ENCODE assay signal across 4 cellular contexts in genomic region chr1:26645734-26646133, GRCh38.
TF ChIP-seq lines count a peak whose summit lies in the region.

No MANE protein-coding gene starts in this region.

TF ChIP-seq in SK-N-SH, 30 proteins besides CTCF, POLR2A, EP300 and RAD21:
- TF ChIP-seq, protein P1, sequence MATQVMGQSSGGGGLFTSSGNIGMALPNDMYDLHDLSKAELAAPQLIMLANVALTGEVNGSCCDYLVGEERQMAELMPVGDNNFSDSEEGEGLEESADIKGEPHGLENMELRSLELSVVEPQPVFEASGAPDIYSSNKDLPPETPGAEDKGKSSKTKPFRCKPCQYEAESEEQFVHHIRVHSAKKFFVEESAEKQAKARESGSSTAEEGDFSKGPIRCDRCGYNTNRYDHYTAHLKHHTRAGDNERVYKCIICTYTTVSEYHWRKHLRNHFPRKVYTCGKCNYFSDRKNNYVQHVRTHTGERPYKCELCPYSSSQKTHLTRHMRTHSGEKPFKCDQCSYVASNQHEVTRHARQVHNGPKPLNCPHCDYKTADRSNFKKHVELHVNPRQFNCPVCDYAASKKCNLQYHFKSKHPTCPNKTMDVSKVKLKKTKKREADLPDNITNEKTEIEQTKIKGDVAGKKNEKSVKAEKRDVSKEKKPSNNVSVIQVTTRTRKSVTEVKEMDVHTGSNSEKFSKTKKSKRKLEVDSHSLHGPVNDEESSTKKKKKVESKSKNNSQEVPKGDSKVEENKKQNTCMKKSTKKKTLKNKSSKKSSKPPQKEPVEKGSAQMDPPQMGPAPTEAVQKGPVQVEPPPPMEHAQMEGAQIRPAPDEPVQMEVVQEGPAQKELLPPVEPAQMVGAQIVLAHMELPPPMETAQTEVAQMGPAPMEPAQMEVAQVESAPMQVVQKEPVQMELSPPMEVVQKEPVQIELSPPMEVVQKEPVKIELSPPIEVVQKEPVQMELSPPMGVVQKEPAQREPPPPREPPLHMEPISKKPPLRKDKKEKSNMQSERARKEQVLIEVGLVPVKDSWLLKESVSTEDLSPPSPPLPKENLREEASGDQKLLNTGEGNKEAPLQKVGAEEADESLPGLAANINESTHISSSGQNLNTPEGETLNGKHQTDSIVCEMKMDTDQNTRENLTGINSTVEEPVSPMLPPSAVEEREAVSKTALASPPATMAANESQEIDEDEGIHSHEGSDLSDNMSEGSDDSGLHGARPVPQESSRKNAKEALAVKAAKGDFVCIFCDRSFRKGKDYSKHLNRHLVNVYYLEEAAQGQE (IDR thresholded peaks at IDR 0.05; ENCODE audit: low read depth, low read length), result peak; percentile 75
- TF ChIP-seq, protein P2, sequence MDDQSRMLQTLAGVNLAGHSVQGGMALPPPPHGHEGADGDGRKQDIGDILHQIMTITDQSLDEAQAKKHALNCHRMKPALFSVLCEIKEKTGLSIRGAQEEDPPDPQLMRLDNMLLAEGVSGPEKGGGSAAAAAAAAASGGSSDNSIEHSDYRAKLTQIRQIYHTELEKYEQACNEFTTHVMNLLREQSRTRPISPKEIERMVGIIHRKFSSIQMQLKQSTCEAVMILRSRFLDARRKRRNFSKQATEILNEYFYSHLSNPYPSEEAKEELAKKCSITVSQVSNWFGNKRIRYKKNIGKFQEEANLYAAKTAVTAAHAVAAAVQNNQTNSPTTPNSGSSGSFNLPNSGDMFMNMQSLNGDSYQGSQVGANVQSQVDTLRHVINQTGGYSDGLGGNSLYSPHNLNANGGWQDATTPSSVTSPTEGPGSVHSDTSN (IDR thresholded peaks at IDR 0.05), result no peak

TF ChIP-seq in SK-N-SH treated with all-trans-retinoic acid at 6 μM for 48 hours, 23 proteins besides CTCF, POLR2A, EP300 and RAD21 (continued from another document):
- TF ChIP-seq POU6F1 (CRISPR knock-in tag; IDR thresholded peaks at IDR 0.05; ENCODE audit: borderline replicate concordance, low read depth) (no peak), ZFP3 (CRISPR knock-in tag; IDR thresholded peaks at IDR 0.05) (no peak), CSRNP3 (CRISPR knock-in tag; IDR thresholded peaks at IDR 0.05) (no peak), PATZ1 (CRISPR knock-in tag; IDR thresholded peaks at IDR 0.05; ENCODE audit: borderline replicate concordance) (no peak), ZC3H10 (CRISPR knock-in tag; IDR thresholded peaks at IDR 0.05) (no peak), TOX (CRISPR knock-in tag; IDR thresholded peaks at IDR 0.05; ENCODE audit: borderline replicate concordance) (no peak), GLIS3 (CRISPR knock-in tag; IDR thresholded peaks at IDR 0.05) (no peak), ZNF8 (CRISPR knock-in tag; IDR thresholded peaks at IDR 0.05) (no peak)

TF ChIP-seq in HEK293, 187 proteins besides CTCF, POLR2A, EP300 and RAD21 (continued from another document):
- no peak for TF ChIP-seq ZNF2 (tag by site-specific recombination; IDR thresholded peaks at IDR 0.05)
- TF ChIP-seq, protein P1 (tag by site-specific recombination; IDR thresholded peaks at IDR 0.05), result peak; percentile 73
TF ChIP-seq in HEK293: peak in this region for 1.

TF ChIP-seq in K562, 482 proteins besides CTCF, POLR2A, EP300 and RAD21:
- TF ChIP-seq EHMT2 (IDR thresholded peaks at IDR 0.05) (0 out of 2 replicates have a peak, but pooled peaks have one; percentile 41), KLF10 (CRISPR knock-in tag; IDR thresholded peaks at IDR 0.05) (no peak)
